In the genomic region with DNA sequence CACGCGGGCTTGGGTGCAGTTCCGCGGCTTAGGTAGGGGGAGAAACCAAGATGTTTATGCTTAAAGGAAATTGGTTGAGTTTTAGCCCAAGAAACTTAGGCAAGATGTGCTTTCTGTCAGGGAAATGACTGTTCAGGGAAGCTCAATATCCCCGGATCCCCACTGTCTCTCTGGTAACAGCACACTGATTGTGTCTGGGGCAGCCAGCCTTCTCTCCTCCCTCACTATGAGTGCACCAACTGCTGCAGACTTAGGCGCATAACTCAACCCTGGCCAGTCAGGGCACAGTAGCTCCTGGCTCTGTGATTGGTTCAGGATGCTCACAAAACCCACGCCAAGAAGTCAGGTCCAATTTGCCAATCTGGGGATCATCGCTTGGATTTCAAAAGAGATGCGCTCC, we compare ENCODE assay signal across 21 cellular contexts. TPM values are rescaled to one million over a fixed set of nuclear protein-coding genes. Genes with fewer than 3 reads are reported as not detected.
"Had no signal": no experiment of that assay in that cellular context is flagged by ENCODE, and none has a peak within 500 bp of the region (broad histone marks: within the 10 kb centered on the region; RNA-seq: fewer than 3 reads in every experiment).

No MANE protein-coding gene starts in this region.

- DNase-seq: effector memory CD4-positive, alpha-beta T cell; esophagus squamous epithelium; foreskin fibroblast; glutamatergic neuron; immature natural killer cell; left ventricle myocardium inferior; mesenchymal stem cell; naive thymus-derived CD4-positive, alpha-beta T cell; nucleus accumbens; ovary; right cardiac atrium; small intestine; stimulated activated CD4-positive, alpha-beta T cell treated with anti-CD3 and anti-CD28 coated beads, Interleukin-12 subunit alpha, Interleukin-12 subunit beta, amount 100 ng/mL, for 4 hours; stimulated activated naive CD4-positive, alpha-beta T cell; stomach; substantia nigra; transverse colon had no signal

- H3K36me3 Mint-ChIP-seq: immature natural killer cell; naive thymus-derived CD4-positive, alpha-beta T cell had no signal

- H3K4me3 Mint-ChIP-seq: immature natural killer cell; naive thymus-derived CD4-positive, alpha-beta T cell had no signal

- ATAC-seq: gastroesophageal sphincter; naive thymus-derived CD4-positive, alpha-beta T cell; right cardiac atrium had no signal

- H3K4me3 ChIP-seq: esophagus squamous epithelium, gastroesophageal sphincter, left ventricle myocardium inferior, lung, ovary, stomach, thoracic aorta, transverse colon had no signal

- H3K27ac Mint-ChIP-seq: immature natural killer cell; naive thymus-derived CD4-positive, alpha-beta T cell had no signal

- H3K9me3 ChIP-seq: esophagus squamous epithelium, gastroesophageal sphincter, left ventricle myocardium inferior, ovary, stomach, thoracic aorta, transverse colon had no signal

- H3K36me3 ChIP-seq: esophagus squamous epithelium, gastroesophageal sphincter, left ventricle myocardium inferior, ovary, stomach, thoracic aorta, transverse colon had no signal

- H3K27me3 ChIP-seq: ovary, transverse colon had no signal

- H3K4me1 ChIP-seq: esophagus squamous epithelium, gastroesophageal sphincter, left ventricle myocardium inferior, stomach, transverse colon had no signal

- H3K4me1 Mint-ChIP-seq: immature natural killer cell; naive thymus-derived CD4-positive, alpha-beta T cell had no signal

- H3K27ac ChIP-seq: epithelial cell of prostate, esophagus squamous epithelium, gastroesophageal sphincter, left ventricle myocardium inferior, ovary, stomach, thoracic aorta, transverse colon had no signal

RNA-seq across cellular contexts. Expression of gene CACNA2D3, which starts 42.6 kb away (rescaled TPM):
- polyA plus RNA-seq: naive thymus-derived CD4-positive, alpha-beta T cell had no signal
